In the genomic region with DNA sequence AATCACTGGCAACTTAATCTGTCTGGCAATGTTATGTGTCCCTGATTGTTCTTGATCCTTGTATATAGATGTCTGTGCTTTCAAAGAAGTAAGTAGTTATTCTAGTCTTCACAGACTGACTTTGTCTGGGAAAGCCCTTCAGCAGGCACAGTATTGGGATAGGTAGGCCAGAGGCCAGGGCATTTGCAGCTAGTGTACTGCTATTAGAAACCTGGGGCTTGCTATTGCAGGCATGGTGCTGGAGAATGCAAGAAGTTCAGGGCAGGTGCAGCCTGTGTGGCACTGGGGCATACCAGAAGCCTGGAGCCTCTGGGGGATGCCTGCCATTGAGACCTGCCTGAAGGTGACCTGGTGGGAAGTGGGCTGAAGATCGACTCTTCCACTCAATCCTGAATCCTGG, we compare ENCODE assay signal across 1 cellular context.
TF ChIP-seq lines count a peak whose summit lies in the region.

No MANE protein-coding gene starts in this region.

TF ChIP-seq in IMR-90, 13 proteins besides CTCF, POLR2A, EP300 and RAD21 (continued from another document):
- TF ChIP-seq MAZ (IDR thresholded peaks at IDR 0.05; ENCODE audit: borderline replicate concordance, low read depth, low read length) (no peak), MXI1 (IDR thresholded peaks at IDR 0.05; ENCODE audit: borderline replicate concordance, low read depth, low read length) (no peak), RCOR1 (IDR thresholded peaks at IDR 0.05; ENCODE audit: insufficient replicate concordance, low read length) (no peak), MAFK (IDR thresholded peaks at IDR 0.05; ENCODE audit: low read depth, low read length) (no peak), FOS (IDR thresholded peaks at IDR 0.05; ENCODE audit: low read depth, low read length) (no peak), SMC3 (IDR thresholded peaks at IDR 0.05; ENCODE audit: low read depth, low read length) (no peak)
